Comparison of ENCODE assay signal across 10 cellular contexts in the genomic region with DNA sequence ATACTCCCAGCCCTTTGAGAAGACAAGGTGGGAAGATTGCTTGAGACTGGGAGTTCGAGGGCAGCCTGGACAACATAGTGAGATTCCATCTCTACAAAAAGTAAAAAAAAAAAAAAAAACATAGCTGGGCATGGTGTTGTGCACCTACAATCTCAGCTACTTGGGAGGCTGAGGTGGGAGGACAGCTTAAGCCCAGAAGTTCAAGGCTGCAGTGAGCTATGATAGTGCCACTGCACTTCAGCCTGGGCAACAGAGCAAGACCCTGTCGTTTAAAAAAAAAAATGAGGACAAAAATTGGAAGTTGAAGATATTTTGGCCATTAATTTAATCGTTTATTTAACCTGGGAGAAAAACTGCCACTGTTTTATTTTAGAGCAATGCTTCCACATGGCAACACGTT. TPM values are rescaled to one million over a fixed set of nuclear protein-coding genes. Genes with fewer than 3 reads are reported as not detected.
DNase-seq lines count a peak whose midpoint lies in the region; ATAC-seq lines count a peak whose summit lies in the region.
"Had no signal": no experiment of that assay in that cellular context is flagged by ENCODE, and none has a peak within 500 bp of the region (broad histone marks: within the 10 kb centered on the region; RNA-seq: fewer than 3 reads in every experiment).

No MANE protein-coding gene starts in this region.

- peak overlapping the region; percentile 89 for H3K4me3 Mint-ChIP-seq in activated CD4-positive, alpha-beta T cell treated with anti-CD3 and anti-CD28 coated beads for 36 hours
- H3K4me3 Mint-ChIP-seq in activated T-helper 17 cell treated with anti-CD3 and anti-CD28 coated beads, Interleukin-2, amount 50 U/mL, for 72 hours, result peak overlapping the region; percentile 90
- H3K4me3 Mint-ChIP-seq in stimulated activated memory B cell treated with anti-CD40 and anti-IgM and Interleukin-4, amounts not matched to agents 10 μg/mL and 1 μg/mL and 100 μg/mL, for 72 hours, result peak overlapping the region; percentile 87

- no peaks in the 10 kb centered on the region for H3K9me3 ChIP-seq in iPS-18c (ENCODE audit: control insufficient read depth, insufficient read depth, low read length)

- H3K9me3 Mint-ChIP-seq in activated CD4-positive, alpha-beta T cell treated with anti-CD3 and anti-CD28 coated beads for 36 hours (ENCODE audit: low read depth), result no peaks in the 10 kb centered on the region
- H3K9me3 Mint-ChIP-seq in activated T-helper 17 cell treated with anti-CD3 and anti-CD28 coated beads, Interleukin-2, amount 50 U/mL, for 72 hours, result no peaks in the 10 kb centered on the region
- no peaks in the 10 kb centered on the region for H3K9me3 Mint-ChIP-seq in stimulated activated memory B cell treated with anti-CD40 and anti-IgM and Interleukin-4, amounts not matched to agents 10 μg/mL and 1 μg/mL and 100 μg/mL, for 72 hours

- CTCF ChIA-PET in activated CD4-positive, alpha-beta T cell treated with anti-CD3 and anti-CD28 coated beads for 36 hours (lab: Charles Lee), result interaction anchor here (0.5 to 1.7 kb wide), 7 partner anchors 10 to 251 kb away, joined by 3 to 12 read pairs (median 4); no protein-coding TSS in a partner anchor

- POLR2A ChIA-PET in activated CD4-positive, alpha-beta T cell treated with anti-CD3 and anti-CD28 coated beads for 36 hours (lab: Charles Lee), result interaction anchor here (0.8 to 1.1 kb wide), 2 partner anchors 20 to 933 kb away, joined by 11 to 20 read pairs; a partner anchor contains a TSS

- peaks cover 2% of the 10 kb centered on the region for H3K27me3 Mint-ChIP-seq in activated CD4-positive, alpha-beta T cell treated with anti-CD3 and anti-CD28 coated beads for 36 hours
- no peaks in the 10 kb centered on the region for H3K27me3 Mint-ChIP-seq in activated T-helper 17 cell treated with anti-CD3 and anti-CD28 coated beads, Interleukin-2, amount 50 U/mL, for 72 hours
- peaks cover 7% of the 10 kb centered on the region for H3K27me3 Mint-ChIP-seq in stimulated activated memory B cell treated with anti-CD40 and anti-IgM and Interleukin-4, amounts not matched to agents 10 μg/mL and 1 μg/mL and 100 μg/mL, for 72 hours

- peak overlapping the region; percentile 99 for H3K4me3 ChIP-seq in iPS-18c (ENCODE audit: insufficient read depth, low read depth, low read length)

- DNase-seq in activated CD4-positive, alpha-beta T cell treated with anti-CD3 and anti-CD28 coated beads for 36 hours, result no peak
- DNase-seq in activated CD4-positive, alpha-beta T cell treated with anti-CD3 and anti-CD28 coated beads for 4 hours, result no peak
- DNase-seq in SKM-1 (lab: John Stamatoyannopoulos, UW; ENCODE audit: unreplicated experiment) (no peak), DMS153 treated with DMSO at 0.1 percent for 48 hours (lab: John Stamatoyannopoulos, UW; ENCODE audit: unreplicated experiment) (no peak), hypothalamus (lab: John Stamatoyannopoulos, UW) (no peak)
- DNase-seq: ACHN, NCI-H2171 treated with DMSO at 0.1 percent for 48 hours had no signal

- peak overlapping the region; percentile 40 for H3K27ac Mint-ChIP-seq in activated CD4-positive, alpha-beta T cell treated with anti-CD3 and anti-CD28 coated beads for 36 hours
- H3K27ac Mint-ChIP-seq in activated T-helper 17 cell treated with anti-CD3 and anti-CD28 coated beads, Interleukin-2, amount 50 U/mL, for 72 hours, result peak overlapping the region; percentile 86
- H3K27ac Mint-ChIP-seq in stimulated activated memory B cell treated with anti-CD40 and anti-IgM and Interleukin-4, amounts not matched to agents 10 μg/mL and 1 μg/mL and 100 μg/mL, for 72 hours, result no peak overlapping the region

- intact Hi-C loops in activated CD4-positive, alpha-beta T cell treated with anti-CD3 and anti-CD28 coated beads for 36 hours (cut with DNase I, micrococcal nuclease), result loop anchor here (1.0 to 5.0 kb wide), 6 partner anchors 177 to 1151 kb away; a partner anchor contains a TSS

- peaks cover 55% of the 10 kb centered on the region for H3K4me1 Mint-ChIP-seq in activated CD4-positive, alpha-beta T cell treated with anti-CD3 and anti-CD28 coated beads for 36 hours
- peaks cover 39% of the 10 kb centered on the region for H3K4me1 Mint-ChIP-seq in activated T-helper 17 cell treated with anti-CD3 and anti-CD28 coated beads, Interleukin-2, amount 50 U/mL, for 72 hours
- peaks cover 51% of the 10 kb centered on the region for H3K4me1 Mint-ChIP-seq in stimulated activated memory B cell treated with anti-CD40 and anti-IgM and Interleukin-4, amounts not matched to agents 10 μg/mL and 1 μg/mL and 100 μg/mL, for 72 hours

- peaks cover 26% of the 10 kb centered on the region for H3K36me3 Mint-ChIP-seq in activated CD4-positive, alpha-beta T cell treated with anti-CD3 and anti-CD28 coated beads for 36 hours (ENCODE audit: low read depth)
- H3K36me3 Mint-ChIP-seq in activated T-helper 17 cell treated with anti-CD3 and anti-CD28 coated beads, Interleukin-2, amount 50 U/mL, for 72 hours (ENCODE audit: low read depth), result peaks cover 48% of the 10 kb centered on the region
- peaks cover 28% of the 10 kb centered on the region for H3K36me3 Mint-ChIP-seq in stimulated activated memory B cell treated with anti-CD40 and anti-IgM and Interleukin-4, amounts not matched to agents 10 μg/mL and 1 μg/mL and 100 μg/mL, for 72 hours

- ATAC-seq in activated CD4-positive, alpha-beta T cell treated with anti-CD3 and anti-CD28 coated beads for 36 hours, result no peak
- no peak for ATAC-seq in activated T-helper 17 cell treated with anti-CD3 and anti-CD28 coated beads, Interleukin-2, amount 50 U/mL, for 72 hours (replicated peaks)
- ATAC-seq in stimulated activated memory B cell treated with anti-CD40 and anti-IgM and Interleukin-4, amounts not matched to agents 10 μg/mL and 1 μg/mL and 100 μg/mL, for 72 hours, result no peak

RNA-seq across cellular contexts. Expression of a gene that starts 1.1 kb away (rescaled TPM):
- total RNA-seq in activated CD4-positive, alpha-beta T cell treated with anti-CD3 and anti-CD28 coated beads for 36 hours, result 10 to 100 TPM; 24.6 to 28.5 TPM
- total RNA-seq in activated T-helper 17 cell treated with anti-CD3 and anti-CD28 coated beads, Interleukin-2, amount 50 U/mL, for 72 hours, result 10 to 100 TPM; 17.6 to 37.2 TPM

RNA-seq across cellular contexts. Expression of a gene that starts 20.8 kb away (rescaled TPM):
- 10 to 100 TPM in 1 of 2 experiments, 1 to 10 TPM in 1; 9.3 to 10.4 TPM for total RNA-seq in activated CD4-positive, alpha-beta T cell treated with anti-CD3 and anti-CD28 coated beads for 36 hours
- total RNA-seq in activated T-helper 17 cell treated with anti-CD3 and anti-CD28 coated beads, Interleukin-2, amount 50 U/mL, for 72 hours, result 10 to 100 TPM in 1 of 2 donors, 1 to 10 TPM in 1; 10.0 to 13.1 TPM
